Comparison of ENCODE assay signal across 20 cellular contexts in the genomic region with DNA sequence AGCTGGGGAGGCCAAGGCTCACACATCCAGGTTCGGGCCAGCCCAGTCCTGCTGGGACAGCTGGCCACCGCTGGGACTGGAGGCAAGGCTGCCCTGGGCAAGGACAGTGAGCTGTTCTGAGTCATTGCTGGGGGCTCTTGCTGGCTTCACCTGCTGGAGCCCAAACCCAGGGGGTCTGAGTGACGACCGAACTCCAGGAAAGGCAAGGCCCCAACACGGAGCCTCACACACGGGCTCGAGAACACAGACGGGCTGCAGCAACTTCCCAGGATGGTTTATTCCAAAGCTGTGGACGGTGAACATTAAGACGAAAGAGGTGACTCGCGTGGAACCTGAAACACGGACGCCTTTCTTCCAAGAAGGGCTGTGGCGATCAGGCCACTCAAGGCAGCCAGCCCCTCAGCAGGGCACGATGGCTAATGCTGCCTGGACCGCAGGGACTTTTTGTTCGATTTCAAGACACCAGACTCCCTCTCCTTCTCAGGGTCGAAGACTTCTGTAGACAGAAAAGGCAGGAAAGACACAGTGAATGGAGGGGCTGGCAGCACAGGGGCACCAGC. TPM values are rescaled to one million over a fixed set of nuclear protein-coding genes. Genes with fewer than 3 reads are reported as not detected.
A peak's percentile ranks its signal among the peaks of the same experiment; 100 is the strongest.
DNase-seq lines count a peak whose midpoint lies in the region; ATAC-seq and TF ChIP-seq lines count a peak whose summit lies in the region.
"Had no signal": no experiment of that assay in that cellular context is flagged by ENCODE, and none has a peak within 500 bp of the region (broad histone marks: within the 10 kb centered on the region; RNA-seq: fewer than 3 reads in every experiment).

No MANE protein-coding gene starts in this region.

- H3K36me3 ChIP-seq in mucosa of descending colon (ENCODE audit: low read depth): no peaks in the 10 kb centered on the region
- H3K36me3 ChIP-seq in aorta (ENCODE audit: control insufficient read depth in 1 of 2, insufficient read depth in 2 of 2, low read length in 1 of 2): no peaks in the 10 kb centered on the region
- H3K36me3 ChIP-seq: ovary had no signal

- ATAC-seq in Right ventricle myocardium superior (ENCODE audit: poor library complexity) (no peak), Right ventricle myocardium inferior (no peak), mucosa of descending colon (no peak), aorta (ENCODE audit: low FRiP score) (no peak), GM19395 (IDR thresholded peaks at IDR 0.05; ENCODE audit: unreplicated experiment) (no peak)
- ATAC-seq in activated CD8-positive, alpha-beta T cell treated with anti-CD3 and anti-CD28 coated beads for 36 hours: no peak

- H3K27ac ChIP-seq in aorta (ENCODE audit: low read depth in 1 of 2, low read length in 2 of 2): no peak overlapping the region
- H3K27ac ChIP-seq: C4-2B, coronary artery, ovary, right lobe of liver had no signal

- intact Hi-C loops in Right ventricle myocardium superior (cut with DNase I): no loop called here
- intact Hi-C loops in Right ventricle myocardium inferior (cut with DNase I): loop anchor here (5.0 kb wide), 1 partner anchor 232 kb away; no protein-coding TSS in a partner anchor
- intact Hi-C loops in activated CD8-positive, alpha-beta T cell treated with anti-CD3 and anti-CD28 coated beads for 36 hours (cut with micrococcal nuclease): no loop called here
- intact Hi-C loops in mucosa of descending colon (cut with DNase I, micrococcal nuclease): no loop called here
- intact Hi-C loops in aorta (cut with DNase I): no loop called here

- H3K27me3 ChIP-seq in aorta (ENCODE audit: control insufficient read depth in 1 of 2, insufficient read depth in 2 of 2, low read length in 1 of 2): no peaks in the 10 kb centered on the region
- H3K27me3 ChIP-seq: ovary, right lobe of liver had no signal

- POLR2A ChIA-PET in activated CD8-positive, alpha-beta T cell treated with anti-CD3 and anti-CD28 coated beads for 36 hours (lab: Charles Lee): interaction anchor here (0.7 to 2.8 kb wide), 5 partner anchors 10 to 123 kb away, joined by 3 to 13 read pairs (median 3); no protein-coding TSS in a partner anchor

- H3K27ac Mint-ChIP-seq in activated CD8-positive, alpha-beta T cell treated with anti-CD3 and anti-CD28 coated beads for 36 hours: peak overlapping the region; percentile 5

- 80 to 89% methylated on average over 19 of the region's 19 CpGs for WGBS in aorta, 2 donors

- H3K4me3 Mint-ChIP-seq in activated CD8-positive, alpha-beta T cell treated with anti-CD3 and anti-CD28 coated beads for 36 hours: no peak overlapping the region

- TF ChIP-seq CTCF in activated CD8-positive, alpha-beta T cell treated with anti-CD3 and anti-CD28 coated beads for 36 hours (IDR thresholded peaks at IDR 0.05): no peak
- no peak for TF ChIP-seq CTCF in mucosa of descending colon (IDR thresholded peaks at IDR 0.05)

- no peaks in the 10 kb centered on the region for H3K27me3 Mint-ChIP-seq in activated CD8-positive, alpha-beta T cell treated with anti-CD3 and anti-CD28 coated beads for 36 hours

- H3K4me1 ChIP-seq in mucosa of descending colon (ENCODE audit: low read depth) (peaks cover 36% of the 10 kb centered on the region), aorta (ENCODE audit: control insufficient read depth in 1 of 2, insufficient read depth in 2 of 2, low read length in 2 of 2) (no peaks in the 10 kb centered on the region)

- H3K4me3 ChIP-seq in mucosa of descending colon (no peak overlapping the region), aorta (ENCODE audit: low read length in 2 of 2) (no peak overlapping the region)
- H3K4me3 ChIP-seq: coronary artery, ovary, right lobe of liver had no signal

- DNase-seq in Right ventricle myocardium superior (peak; percentile 42), Right ventricle myocardium inferior (ENCODE audit: missing footprints) (no peak), mucosa of descending colon (peak in 2 of 3 donors; percentile 27 to 48), aorta (peak; percentile 36 to 62), pons (ENCODE audit: low spot score) (no peak), NCI-H510A treated with DMSO at 0.1 percent for 48 hours (lab: John Stamatoyannopoulos, UW) (no peak)
- DNase-seq in activated CD8-positive, alpha-beta T cell treated with anti-CD3 and anti-CD28 coated beads for 36 hours: no peak
- DNase-seq: GDM1; glutamatergic neuron; kidney glomerular epithelial cell; MV-4-11; NCI-H1694; RPMI8226; stimulated activated CD4-positive, alpha-beta T cell treated with anti-CD3 and anti-CD28 coated beads, Interleukin-15, amount 100 ng/mL, for 24 hours; T1000 had no signal

- H3K9me3 ChIP-seq in mucosa of descending colon: no peaks in the 10 kb centered on the region
- no peaks in the 10 kb centered on the region for H3K9me3 ChIP-seq in aorta (ENCODE audit: control insufficient read depth, low read length)
- H3K9me3 ChIP-seq: ovary, right lobe of liver had no signal

- H3K4me1 Mint-ChIP-seq in activated CD8-positive, alpha-beta T cell treated with anti-CD3 and anti-CD28 coated beads for 36 hours (ENCODE audit: low read depth): peaks cover 27% of the 10 kb centered on the region

- CTCF ChIA-PET in activated CD8-positive, alpha-beta T cell treated with anti-CD3 and anti-CD28 coated beads for 36 hours (lab: Charles Lee): interaction anchor here (0.7 to 2.6 kb wide), 4 partner anchors 10 to 92 kb away, joined by 3 to 14 read pairs (median 8); no protein-coding TSS in a partner anchor

- H3K9me3 Mint-ChIP-seq in activated CD8-positive, alpha-beta T cell treated with anti-CD3 and anti-CD28 coated beads for 36 hours: no peaks in the 10 kb centered on the region

- peaks cover 27% of the 10 kb centered on the region for H3K36me3 Mint-ChIP-seq in activated CD8-positive, alpha-beta T cell treated with anti-CD3 and anti-CD28 coated beads for 36 hours (ENCODE audit: low read depth)

RNA-seq across cellular contexts. Expression of gene KDM8, which starts 21.5 kb away (rescaled TPM):
- total RNA-seq in Right ventricle myocardium superior (2.9 TPM), Right ventricle myocardium inferior (3.5 TPM), mucosa of descending colon (10 to 100 TPM in 1 of 3 donors, 1 to 10 TPM in 2; 8.7 to 12.9 (median 8.9) TPM), aorta (1 to 10 TPM; 4.3 to 5.6 TPM)
- total RNA-seq in activated CD8-positive, alpha-beta T cell treated with anti-CD3 and anti-CD28 coated beads for 36 hours: 10 to 100 TPM; 10.9 to 12.7 TPM
- 1 to 10 TPM; 7.0 to 7.4 TPM for polyA plus RNA-seq in aorta

RNA-seq across cellular contexts. Expression of gene NSMCE1, which starts 43.8 kb away (rescaled TPM):
- 36.0 TPM for total RNA-seq in Right ventricle myocardium superior
- total RNA-seq in Right ventricle myocardium inferior: 35.8 TPM
- total RNA-seq in activated CD8-positive, alpha-beta T cell treated with anti-CD3 and anti-CD28 coated beads for 36 hours: 100 to 1,000 TPM; 150 to 156 TPM
- 10 to 100 TPM; 39.3 to 50.1 (median 48.9) TPM for total RNA-seq in mucosa of descending colon
- total RNA-seq in aorta: 10 to 100 TPM; 34.6 to 39.1 TPM
- 10 to 100 TPM; 71.0 to 74.2 TPM for polyA plus RNA-seq in aorta

Comparison
In these comparisons a context has a peak if more than half of its experiments do, and no peak if none do; other contexts are left out.
1. DNase-seq: peak in Right ventricle myocardium superior (single experiment), mucosa of descending colon (2 of 3) and aorta (2 of 2); none in Right ventricle myocardium inferior (single experiment), activated CD8-positive, alpha-beta T cell treated with anti-CD3 and anti-CD28 coated beads for 36 hours (single experiment), pons (single experiment) and NCI-H510A treated with DMSO at 0.1 percent for 48 hours (single experiment).